In the genomic region with DNA sequence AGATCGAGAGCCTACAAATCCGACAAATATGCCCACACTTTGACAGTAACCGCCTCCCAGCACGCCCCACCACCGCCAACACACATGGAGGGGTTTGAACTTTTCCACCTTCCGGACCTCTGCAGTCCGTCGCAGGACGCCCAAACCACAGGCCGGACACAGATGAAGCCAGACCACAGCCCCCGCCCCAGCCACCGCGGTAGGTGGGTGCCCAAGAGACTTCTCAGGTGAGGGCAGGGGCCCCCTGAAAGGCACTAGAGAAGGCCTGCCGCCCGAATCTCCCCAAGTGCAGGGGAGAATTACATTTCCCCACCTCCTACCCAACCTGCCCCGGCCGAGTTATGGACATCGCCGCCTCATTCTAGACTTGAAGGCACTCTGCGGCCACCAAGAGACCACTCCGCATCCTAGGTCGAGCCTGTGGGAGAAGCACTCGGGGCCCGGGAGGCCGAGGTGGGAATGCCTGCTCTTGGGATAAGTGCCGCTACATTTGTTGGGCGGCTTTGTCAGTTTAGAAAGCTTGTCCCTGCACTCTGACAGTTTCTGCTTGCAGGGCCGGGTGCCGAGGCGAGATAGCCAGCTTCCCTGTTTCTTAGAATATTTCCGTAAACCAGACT, we compare ENCODE assay signal across 2 cellular contexts.
TF ChIP-seq lines count a peak whose summit lies in the region.

No MANE protein-coding gene starts in this region.

TF ChIP-seq in liver, 16 proteins besides CTCF, POLR2A, EP300 and RAD21 (continued from another document):
- TF ChIP-seq FOXA2 (IDR thresholded peaks at IDR 0.05) (no peak), JUND (IDR thresholded peaks at IDR 0.05) (no peak)

TF ChIP-seq in HepG2, 621 proteins besides CTCF, POLR2A, EP300 and RAD21 (continued from another document):
- TF ChIP-seq, protein P1, sequence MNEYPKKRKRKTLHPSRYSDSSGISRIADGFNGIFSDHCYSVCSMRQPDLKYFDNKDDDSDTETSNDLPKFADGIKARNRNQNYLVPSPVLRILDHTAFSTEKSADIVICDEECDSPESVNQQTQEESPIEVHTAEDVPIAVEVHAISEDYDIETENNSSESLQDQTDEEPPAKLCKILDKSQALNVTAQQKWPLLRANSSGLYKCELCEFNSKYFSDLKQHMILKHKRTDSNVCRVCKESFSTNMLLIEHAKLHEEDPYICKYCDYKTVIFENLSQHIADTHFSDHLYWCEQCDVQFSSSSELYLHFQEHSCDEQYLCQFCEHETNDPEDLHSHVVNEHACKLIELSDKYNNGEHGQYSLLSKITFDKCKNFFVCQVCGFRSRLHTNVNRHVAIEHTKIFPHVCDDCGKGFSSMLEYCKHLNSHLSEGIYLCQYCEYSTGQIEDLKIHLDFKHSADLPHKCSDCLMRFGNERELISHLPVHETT (CRISPR knock-in tag; conservative IDR thresholded peaks at IDR 0.05) = no peak
- no peak for TF ChIP-seq NONO (IDR thresholded peaks at IDR 0.05)
- TF ChIP-seq NONO (CRISPR knock-in tag; conservative IDR thresholded peaks at IDR 0.05) = no peak
- no peak for TF ChIP-seq TCF7 (IDR thresholded peaks at IDR 0.05; ENCODE audit: low read depth)
- TF ChIP-seq MATR3 (CRISPR knock-in tag; IDR thresholded peaks at IDR 0.05) = no peak
